In the genomic region with DNA sequence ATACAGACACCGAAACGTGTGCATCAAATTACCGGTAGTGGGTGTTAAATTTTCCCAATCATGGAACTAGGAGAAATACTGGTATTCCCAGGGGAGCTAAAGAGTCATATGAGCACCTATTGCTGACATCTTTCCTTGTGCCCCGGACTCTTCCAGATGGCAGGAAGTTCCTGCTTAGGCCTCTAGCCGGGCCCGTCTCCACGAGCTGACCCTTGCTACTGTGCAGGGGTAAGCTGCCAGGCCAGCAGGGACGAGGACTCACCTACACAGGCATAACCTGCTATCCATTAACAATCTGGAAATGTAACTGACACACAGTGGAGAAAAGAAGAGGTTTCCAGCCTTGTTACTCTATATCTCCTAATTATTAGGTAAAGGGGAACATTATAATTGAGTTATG, we compare ENCODE assay signal across 17 cellular contexts. TPM values are rescaled to one million over a fixed set of nuclear protein-coding genes. Genes with fewer than 3 reads are reported as not detected.
DNase-seq lines count a peak whose midpoint lies in the region; ATAC-seq and TF ChIP-seq lines count a peak whose summit lies in the region.
"Had no signal": no experiment of that assay in that cellular context is flagged by ENCODE, and none has a peak within 500 bp of the region (broad histone marks: within the 10 kb centered on the region; RNA-seq: fewer than 3 reads in every experiment).

No MANE protein-coding gene starts in this region.

- TF ChIP-seq CTCF in MCF 10A (IDR thresholded peaks at IDR 0.05; ENCODE audit: unreplicated experiment) (no peak), mammary epithelial cell (conservative IDR thresholded peaks at IDR 0.05 in 1 of 2, IDR thresholded peaks at IDR 0.05 in 1 of 2; ENCODE audit: extremely low read depth in 1 of 2, insufficient read depth in 1 of 2, low read depth in 1 of 2, low read length in 2 of 2) (no peak), breast epithelium (IDR thresholded peaks at IDR 0.05) (no peak), mesothelial cell of epicardium (IDR thresholded peaks at IDR 0.05; ENCODE audit: unreplicated experiment) (no peak)

- H3K4me3 ChIP-seq in mammary epithelial cell (replicated peaks in 1 of 3; ENCODE audit: insufficient read depth in 1 of 3, low read depth in 2 of 3, low read length in 3 of 3) (no peak overlapping the region), breast epithelium (no peak overlapping the region), trophoblast cell (ENCODE audit: low read depth, low read length) (no peak overlapping the region)
- H3K4me3 ChIP-seq: BLaER1, GM23248 had no signal

- no peak overlapping the region for H3K18ac ChIP-seq in trophoblast cell (ENCODE audit: low read length)

- H4K12ac ChIP-seq in trophoblast cell (ENCODE audit: low read depth, low read length) = no peak overlapping the region

- no peak overlapping the region for H3K4me2 ChIP-seq in mammary epithelial cell (ENCODE audit: insufficient read depth, low read depth, low read length)
- no peak overlapping the region for H3K4me2 ChIP-seq in trophoblast cell (ENCODE audit: low read length)
- H3K4me2 ChIP-seq: BLaER1 had no signal

- H4K91ac ChIP-seq in trophoblast cell (ENCODE audit: low read depth, low read length) = no peak overlapping the region

- 91% methylated on average over 8 of the region's 8 CpGs for WGBS in mammary epithelial cell (ENCODE audit: low coverage, missing lambda C conversion rate)
- WGBS in trophoblast cell (ENCODE audit: extremely low coverage, insufficient coverage, insufficient read length) = no CpG with 5 or more reads among the region's 8 CpGs

- H3K36me3 Mint-ChIP-seq in MCF 10A (ENCODE audit: insufficient read depth, unreplicated experiment) (no peaks in the 10 kb centered on the region), mesothelial cell of epicardium (no peaks in the 10 kb centered on the region)

- H3K14ac ChIP-seq in trophoblast cell (ENCODE audit: low read length) = no peak overlapping the region

- no peaks in the 10 kb centered on the region for H3K79me2 ChIP-seq in mammary epithelial cell (ENCODE audit: insufficient read depth, low read length)
- H3K79me2 ChIP-seq in trophoblast cell (ENCODE audit: control insufficient read depth, insufficient read depth, low read length, poor library complexity) = no peaks in the 10 kb centered on the region

- no peak overlapping the region for H2AFZ ChIP-seq in mammary epithelial cell (ENCODE audit: low read depth, low read length)
- no peak overlapping the region for H2AFZ ChIP-seq in trophoblast cell (ENCODE audit: insufficient read depth, low read length, poor library complexity)

- intact Hi-C loops in MCF 10A (cut with micrococcal nuclease) (no loop called here), mammary epithelial cell (cut with micrococcal nuclease) (no loop called here), breast epithelium (cut with DNase I; ENCODE audit: low total_unique reads) (no loop called here)

- no peak for ATAC-seq in GM19328 (IDR thresholded peaks at IDR 0.05; ENCODE audit: unreplicated experiment)

- H3K79me1 ChIP-seq in trophoblast cell (ENCODE audit: low read length) = peaks cover 2% of the 10 kb centered on the region

- peak overlapping the region; percentile 61 for H4K8ac ChIP-seq in trophoblast cell (ENCODE audit: low read depth, low read length)

- CTCF ChIA-PET in MCF 10A (lab: Yijun Ruan, JAX) = interaction anchor here (0.9 kb wide), 1 partner anchor 493 kb away, joined by 3 read pairs; no protein-coding TSS in a partner anchor
- CTCF ChIA-PET in mammary epithelial cell (lab: Charles Lee; ENCODE audit: low non-redundant PET) = no interaction called here

- H3K27me3 Mint-ChIP-seq in MCF 10A (ENCODE audit: insufficient read depth, unreplicated experiment) (no peaks in the 10 kb centered on the region), mesothelial cell of epicardium (ENCODE audit: low read depth) (no peaks in the 10 kb centered on the region)

- H3K27me3 ChIP-seq in mammary epithelial cell (ENCODE audit: insufficient read depth, low read length) = no peaks in the 10 kb centered on the region
- no peaks in the 10 kb centered on the region for H3K27me3 ChIP-seq in breast epithelium
- H3K27me3 ChIP-seq in trophoblast cell (ENCODE audit: insufficient read depth, low read length) = no peaks in the 10 kb centered on the region
- H3K27me3 ChIP-seq: BLaER1 had no signal

- no peak for TF ChIP-seq POLR2A in breast epithelium (IDR thresholded peaks at IDR 0.05)

- no peaks in the 10 kb centered on the region for H3K9me3 ChIP-seq in mammary epithelial cell (replicated peaks; ENCODE audit: insufficient read depth, low read length)
- H3K9me3 ChIP-seq in breast epithelium = no peaks in the 10 kb centered on the region
- H3K9me3 ChIP-seq in trophoblast cell (ENCODE audit: insufficient read depth, low read depth, low read length) = no peaks in the 10 kb centered on the region
- H3K9me3 ChIP-seq: BLaER1, Caco-2 had no signal

- H3K36me3 ChIP-seq in mammary epithelial cell (ENCODE audit: insufficient read depth, low read length) (no peaks in the 10 kb centered on the region), breast epithelium (no peaks in the 10 kb centered on the region), trophoblast cell (ENCODE audit: control insufficient read depth in 1 of 2, insufficient read depth in 2 of 2, low read length in 2 of 2) (no peaks in the 10 kb centered on the region)
- H3K36me3 ChIP-seq: BLaER1 had no signal

- H3K27ac ChIP-seq in mammary epithelial cell (ENCODE audit: insufficient read depth, low read depth, low read length) (no peak overlapping the region), breast epithelium (peak overlapping the region; percentile 62 to 84), trophoblast cell (ENCODE audit: low read depth, low read length) (no peak overlapping the region), substantia nigra (ENCODE audit: low read depth, low read length, poor library complexity, severe bottlenecking) (no peak overlapping the region)
- H3K27ac ChIP-seq: BLaER1 had no signal

- H3K9me3 Mint-ChIP-seq in MCF 10A (ENCODE audit: unreplicated experiment) (peaks cover 6% of the 10 kb centered on the region), mesothelial cell of epicardium (peaks cover 12% of the 10 kb centered on the region)

- H3K4me1 ChIP-seq in mammary epithelial cell (ENCODE audit: insufficient read depth, low read length) (peaks cover 11% of the 10 kb centered on the region), breast epithelium (no peaks in the 10 kb centered on the region), trophoblast cell (ENCODE audit: control insufficient read depth in 1 of 2, insufficient read depth in 2 of 2, low read length in 2 of 2) (peaks cover 0 to 4% of the 10 kb centered on the region in 2 experiments)
- H3K4me1 ChIP-seq: BLaER1 had no signal

- dilution Hi-C loops in mammary epithelial cell (cut with HindIII; ENCODE audit: low sequenced_read_pairs) = no loop called here

- in situ Hi-C loops in mammary epithelial cell (cut with MboI; ENCODE audit: low sequenced_read_pairs in 2 of 2) = loop anchor here in 1 of 2 donors (25.0 kb wide), 1 partner anchor 395 kb away; no protein-coding TSS in a partner anchor

- peaks cover 8% of the 10 kb centered on the region for H3K4me1 Mint-ChIP-seq in MCF 10A (ENCODE audit: insufficient read depth, unreplicated experiment)
- peaks cover 16% of the 10 kb centered on the region for H3K4me1 Mint-ChIP-seq in mesothelial cell of epicardium
- H3K4me1 Mint-ChIP-seq: CD8-positive, alpha-beta memory T cell had no signal

- POLR2A ChIA-PET in MCF 10A (lab: Yijun Ruan, JAX) = interaction anchor here (0.9 to 2.1 kb wide), 5 partner anchors 11 to 20 kb away, joined by 3 to 15 read pairs (median 3); partner anchors contain the start of gene SSBP2

- no peaks in the 10 kb centered on the region for H4K20me1 ChIP-seq in mammary epithelial cell (ENCODE audit: insufficient read depth, low read length)
- H4K20me1 ChIP-seq: BLaER1 had no signal

- no peak overlapping the region for H3K23ac ChIP-seq in trophoblast cell (ENCODE audit: low read length)

- no peak overlapping the region for H2BK120ac ChIP-seq in trophoblast cell (ENCODE audit: insufficient read depth, low read length, poor library complexity)

- no peak overlapping the region for H2AK5ac ChIP-seq in trophoblast cell (ENCODE audit: low read length)

- H3K4me3 Mint-ChIP-seq in MCF 10A (ENCODE audit: unreplicated experiment) (no peak overlapping the region), mesothelial cell of epicardium (no peak overlapping the region)
- H3K4me3 Mint-ChIP-seq: CD8-positive, alpha-beta memory T cell; H9 had no signal

- DNase-seq in MCF 10A (ENCODE audit: unreplicated experiment) (no peak), mammary epithelial cell (no peak), breast epithelium (ENCODE audit: low spot score in 2 of 2) (no peak), mesothelial cell of epicardium (ENCODE audit: low spot score in 2 of 2, unreplicated experiment in 2 of 2) (no peak), trophoblast cell (no peak), substantia nigra (lab: John Stamatoyannopoulos, UW) (no peak)
- DNase-seq in central memory CD4-positive, alpha-beta T cell = no peak
- DNase-seq: 8988T; AML-193; Caco-2; CD8-positive, alpha-beta memory T cell; DND-41; GDM1; GM23248; H9 had no signal

- H3K9ac ChIP-seq in mammary epithelial cell (ENCODE audit: insufficient read depth, low read length) (no peak overlapping the region), trophoblast cell (ENCODE audit: low read length) (no peak overlapping the region)
- H3K9ac ChIP-seq: BLaER1, GM23248 had no signal

- no peak overlapping the region for H2BK5ac ChIP-seq in trophoblast cell (ENCODE audit: low read depth, low read length, poor library complexity)

- no peak overlapping the region for H3K4ac ChIP-seq in trophoblast cell (ENCODE audit: low read depth, low read length)

- no TSS peak for BruUV-seq in MCF 10A (replicated peaks; lab: Mats Ljungman, UMichigan)
- no TSS peak for BruUV-seq in mammary epithelial cell (replicated peaks; lab: Mats Ljungman, UMichigan)

- H3K27ac Mint-ChIP-seq in MCF 10A (ENCODE audit: low read depth, unreplicated experiment) (peak overlapping the region; percentile 93), mesothelial cell of epicardium (peak overlapping the region; percentile 86)
- H3K27ac Mint-ChIP-seq: CD8-positive, alpha-beta memory T cell had no signal

- H2BK12ac ChIP-seq in trophoblast cell (ENCODE audit: low read length) = no peak overlapping the region

RNA-seq across cellular contexts. Expression of gene SSBP2, which starts 16.2 kb away (rescaled TPM):
- total RNA-seq in MCF 10A (2022) (36.0 and 52.7 TPM in 2 replicates), mammary epithelial cell (10 to 100 TPM; 24.8 to 40.8 TPM), breast epithelium (100 to 1,000 TPM in 1 of 3 donors, 10 to 100 TPM in 2; 65.5 to 110 (median 76.6) TPM), mesothelial cell of epicardium (85.8 to 88.4 TPM (median 87.9 TPM) in 3 replicates)
- 33.6 TPM for polyA plus RNA-seq in mammary epithelial cell
- polyA minus RNA-seq in mammary epithelial cell = 22.2 TPM
- polyA plus RNA-seq in trophoblast cell (2013) = 10.6 and 10.9 TPM in 2 replicates

Comparison
In these comparisons a context has a peak if more than half of its experiments do, and no peak if none do; other contexts are left out.
1. H3K27ac ChIP-seq: peak in breast epithelium (2 of 2); none in mammary epithelial cell (single experiment), trophoblast cell (single experiment) and substantia nigra (single experiment).